Comparison of ENCODE assay signal across 8 cellular contexts in genomic region chr5:148730955-148731898, GRCh38.
A peak's percentile ranks its signal among the peaks of the same experiment; 100 is the strongest.
DNase-seq lines count a peak whose midpoint lies in the region; ATAC-seq and TF ChIP-seq lines count a peak whose summit lies in the region.

No MANE protein-coding gene starts in this region.

- H3K27me3 Mint-ChIP-seq in T-helper 2 cell treated with Interferon-gamma antibody and Interleukin-4, amounts not matched to agents 5 μg/mL and 100 μg/mL, for 36 hours (ENCODE audit: low read depth), result peaks cover 25% of the 10 kb centered on the region

- DNase-seq in NCI-H187 (lab: John Stamatoyannopoulos, UW) (peak; percentile 36 to 61), astrocyte of the cerebellum (ENCODE audit: low read depth) (peak; percentile 87), hypothalamus (lab: John Stamatoyannopoulos, UW) (peak in 35 of 51 donors; percentile 3 to 84 (median 46)), smooth muscle cell of the brain vasculature (ENCODE audit: low read depth, low spot score) (peak; percentile 86)
- DNase-seq in T-helper 2 cell treated with Interferon-gamma antibody and Interleukin-4, amounts not matched to agents 5 μg/mL and 100 μg/mL, for 36 hours (ENCODE audit: low spot score), result peak; percentile 58

- peaks cover 5% of the 10 kb centered on the region for H3K4me1 Mint-ChIP-seq in T-helper 2 cell treated with Interferon-gamma antibody and Interleukin-4, amounts not matched to agents 5 μg/mL and 100 μg/mL, for 36 hours (ENCODE audit: low read depth)

- no peak overlapping the region for H3K4me3 ChIP-seq in astrocyte of the cerebellum (ENCODE audit: low read depth, low read length)

- H3K36me3 Mint-ChIP-seq in T-helper 2 cell treated with Interferon-gamma antibody and Interleukin-4, amounts not matched to agents 5 μg/mL and 100 μg/mL, for 36 hours (ENCODE audit: low read depth), result no peaks in the 10 kb centered on the region

- peak; percentile 91 for ATAC-seq in GM18505 (IDR thresholded peaks at IDR 0.05; ENCODE audit: unreplicated experiment)
- peak; percentile 92 for ATAC-seq in HG02970 (IDR thresholded peaks at IDR 0.05; ENCODE audit: low FRiP score, unreplicated experiment)

- TF ChIP-seq POLR2A in GM18505 (IDR thresholded peaks at IDR 0.05; ENCODE audit: borderline replicate concordance, extremely low read depth, insufficient read depth, insufficient read length), result no peak

- H3K27ac Mint-ChIP-seq in T-helper 2 cell treated with Interferon-gamma antibody and Interleukin-4, amounts not matched to agents 5 μg/mL and 100 μg/mL, for 36 hours, result no peak overlapping the region

- no peaks in the 10 kb centered on the region for H3K9me3 Mint-ChIP-seq in T-helper 2 cell treated with Interferon-gamma antibody and Interleukin-4, amounts not matched to agents 5 μg/mL and 100 μg/mL, for 36 hours

- TF ChIP-seq CTCF in 22Rv1 (IDR thresholded peaks at IDR 0.05) (peak; percentile 95), astrocyte of the cerebellum (IDR thresholded peaks at IDR 0.05; ENCODE audit: low read depth, low read length, missing control alignments) (peak; percentile 70)

- in situ Hi-C loops in astrocyte of the cerebellum (cut with HindIII; ENCODE audit: low sequenced_read_pairs), result loop anchor here (25.0 kb wide), 2 partner anchors 256 to 381 kb away; no protein-coding TSS in a partner anchor

- H3K4me3 Mint-ChIP-seq in T-helper 2 cell treated with Interferon-gamma antibody and Interleukin-4, amounts not matched to agents 5 μg/mL and 100 μg/mL, for 36 hours, result peak overlapping the region; percentile 50

- H3K27ac ChIP-seq in 22Rv1, result no peak overlapping the region
